Comparison of ENCODE assay signal across 8 cellular contexts in the genomic region with DNA sequence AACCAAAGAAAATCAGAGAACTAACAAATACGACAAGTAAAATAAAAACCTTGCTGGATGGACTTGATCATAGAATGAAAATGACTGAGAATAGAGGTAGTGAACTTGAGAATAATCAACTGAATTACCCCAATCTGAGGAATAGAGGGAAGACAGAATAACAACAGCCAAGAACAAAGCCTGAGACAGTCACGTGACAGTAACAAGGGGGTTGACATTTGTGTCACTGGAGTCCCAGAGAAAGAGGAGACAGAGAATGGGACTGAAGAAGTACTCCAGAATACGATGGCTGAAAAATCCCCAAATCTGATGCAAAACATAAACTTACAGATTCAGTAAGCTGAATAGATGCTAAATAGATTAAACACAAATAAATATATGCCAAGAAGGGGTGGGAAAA.
"Had no signal": no experiment of that assay in that cellular context is flagged by ENCODE, and none has a peak within 500 bp of the region (broad histone marks: within the 10 kb centered on the region; RNA-seq: fewer than 3 reads in every experiment).

No MANE protein-coding gene starts in this region.

- H3K4me1 Mint-ChIP-seq: GM23338 had no signal

- H3K4me2 ChIP-seq: GM23338 had no signal

- H3K4me3 Mint-ChIP-seq: GM23338, H9 had no signal

- H3K27ac Mint-ChIP-seq: GM23338, H9 had no signal

- DNase-seq: H9, HCEC 1CT, KG1 had no signal

- H3K27ac ChIP-seq: HL-60 had no signal

- H2AFZ ChIP-seq: GM23338 had no signal

- ATAC-seq: GM23338 had no signal

- H3K36me3 Mint-ChIP-seq: IgD-negative memory B cell had no signal

- FAIRE-seq: H1, H54 had no signal

- H3K4me3 ChIP-seq: GM23338 had no signal
